ENCODE assay signal across 13 cellular contexts in genomic region chr1:145208911-145209310, GRCh38. TPM values are rescaled to one million over a fixed set of nuclear protein-coding genes. Genes with fewer than 3 reads are reported as not detected.
"Had no signal": no experiment of that assay in that cellular context is flagged by ENCODE, and none has a peak within 500 bp of the region (broad histone marks: within the 10 kb centered on the region; RNA-seq: fewer than 3 reads in every experiment).

No MANE protein-coding gene starts in this region.

RNA-seq across cellular contexts. Expression of gene PPIAL4D, which starts 33.1 kb away (rescaled TPM):
- total RNA-seq: activated B cell treated with CpG ODN at 0.5 μM for 24 hours; activated CD4-positive, alpha-beta memory T cell treated with anti-CD3 and anti-CD28 coated beads for 36 hours; activated CD4-positive, alpha-beta memory T cell treated with anti-CD3 and anti-CD28 coated beads, Interleukin-2, amount 10 ng/mL, durations not matched to agents 7 days and 5 days; activated CD4-positive, alpha-beta T cell treated with anti-CD3 and anti-CD28 coated beads for 36 hours; activated CD4-positive, alpha-beta T cell treated with anti-CD3 and anti-CD28 coated beads, Interleukin-2, amount 10 ng/mL, durations not matched to agents 24 days and 14 days; activated CD8-positive, alpha-beta memory T cell treated with anti-CD3 and anti-CD28 coated beads for 36 hours; activated CD8-positive, alpha-beta memory T cell treated with anti-CD3 and anti-CD28 coated beads, Interleukin-2, amount 10 ng/mL, durations not matched to agents 7 days and 5 days; activated CD8-positive, alpha-beta T cell treated with anti-CD3 and anti-CD28 coated beads for 36 hours; activated CD8-positive, alpha-beta T cell treated with anti-CD3 and anti-CD28 coated beads, Interleukin-2, amount 10 ng/mL, durations not matched to agents 7 days and 5 days; T-helper 1 cell treated with Interleukin-12 subunit alpha and Interleukin-12 subunit beta and Interleukin-4 antibody, amounts not matched to agents 30 ng/mL and 1 ng/mL, for 36 hours; T-helper 17 cell; T-helper 2 cell treated with Interferon-gamma antibody and Interleukin-4, amounts not matched to agents 100 ng/mL and 5 ng/mL, for 36 hours; WTC11 had no signal
